Comparison of ENCODE assay signal across 23 cellular contexts in genomic region chr1:78419309-78419708, GRCh38.
A peak's percentile ranks its signal among the peaks of the same experiment; 100 is the strongest.
DNase-seq lines count a peak whose midpoint lies in the region; ATAC-seq, FAIRE-seq and TF ChIP-seq lines count a peak whose summit lies in the region.
"Had no signal": no experiment of that assay in that cellular context is flagged by ENCODE, and none has a peak within 500 bp of the region (broad histone marks: within the 10 kb centered on the region; RNA-seq: fewer than 3 reads in every experiment).

No MANE protein-coding gene starts in this region.

- no peaks in the 10 kb centered on the region for H3K4me1 Mint-ChIP-seq in stimulated activated naive B cell treated with anti-CD40 and anti-IgM and Interleukin-4, amounts not matched to agents 10 μg/mL and 1 μg/mL and 100 μg/mL, for 72 hours
- H3K4me1 Mint-ChIP-seq: activated CD4-positive, alpha-beta memory T cell treated with anti-CD3 and anti-CD28 coated beads, Interleukin-2, amount 10 ng/mL, durations not matched to agents 7 days and 5 days had no signal

- TF ChIP-seq CTCF in astrocyte of the spinal cord (IDR thresholded peaks at IDR 0.05; ENCODE audit: low read depth, low read length) (no peak), brain microvascular endothelial cell (IDR thresholded peaks at IDR 0.05; ENCODE audit: low read depth, low read length, missing control alignments) (no peak), dorsolateral prefrontal cortex (IDR thresholded peaks at IDR 0.05 in 54 of 56, conservative IDR thresholded peaks at IDR 0.05 in 2 of 56; ENCODE audit: low read depth in 1 of 56, partially characterized antibody in 56 of 56) (no peak)

- H3K4me3 Mint-ChIP-seq in stimulated activated naive B cell treated with anti-CD40 and anti-IgM and Interleukin-4, amounts not matched to agents 10 μg/mL and 1 μg/mL and 100 μg/mL, for 72 hours: no peak overlapping the region
- H3K4me3 Mint-ChIP-seq: activated CD4-positive, alpha-beta memory T cell treated with anti-CD3 and anti-CD28 coated beads, Interleukin-2, amount 10 ng/mL, durations not matched to agents 7 days and 5 days; natural killer cell treated with Interleukin-12 subunit alpha and Interleukin-12 subunit beta and Interleukin-15 and Interleukin-18, amount 100 ng/mL, for 72 hours; stimulated activated naive CD8-positive, alpha-beta T cell treated with anti-CD3 and anti-CD28 coated beads, Interleukin-15, Interleukin-2, amounts not matched to agents 100 ng/mL and 50 ng/mL, for 24 hours had no signal

- FAIRE-seq in GM12891 (lab: Jason Lieb, UNC): no peak
- FAIRE-seq: D721Med, endothelial cell of umbilical vein, GM18507 had no signal

- H3K36me3 ChIP-seq in brain microvascular endothelial cell (replicated peaks): no peaks in the 10 kb centered on the region
- H3K36me3 ChIP-seq: Peyer's patch, prostate gland had no signal

- H3K4me3 ChIP-seq in astrocyte of the spinal cord (ENCODE audit: low read depth, low read length) (no peak overlapping the region), brain microvascular endothelial cell (ENCODE audit: low read depth, low read length) (no peak overlapping the region), dorsolateral prefrontal cortex (no peak overlapping the region)
- H3K4me3 ChIP-seq: Peyer's patch, prostate gland had no signal

- no peak for ATAC-seq in stimulated activated naive B cell treated with anti-CD40 and anti-IgM and Interleukin-4, amounts not matched to agents 10 μg/mL and 1 μg/mL and 100 μg/mL, for 72 hours (replicated peaks)
- ATAC-seq: natural killer cell treated with Interleukin-12 subunit alpha and Interleukin-12 subunit beta and Interleukin-15 and Interleukin-18, amount 100 ng/mL, for 72 hours had no signal

- in situ Hi-C loops in astrocyte of the spinal cord (cut with HindIII; ENCODE audit: low sequenced_read_pairs) (no loop called here), brain microvascular endothelial cell (cut with HindIII; ENCODE audit: low pct_ligation_motif_present, low sequenced_read_pairs) (no loop called here)

- intact Hi-C loops in dorsolateral prefrontal cortex (cut with DNase I): no loop called here

- no peak for TF ChIP-seq POLR2A in GM12891 (IDR thresholded peaks at IDR 0.05; ENCODE audit: low read depth, low read length)

- no peaks in the 10 kb centered on the region for H3K27me3 ChIP-seq in brain microvascular endothelial cell (replicated peaks)
- peaks cover 0 to 10% (median 0%) of the 10 kb centered on the region in 45 donors for H3K27me3 ChIP-seq in dorsolateral prefrontal cortex
- H3K27me3 ChIP-seq: Peyer's patch had no signal

- H3K27ac Mint-ChIP-seq in stimulated activated naive B cell treated with anti-CD40 and anti-IgM and Interleukin-4, amounts not matched to agents 10 μg/mL and 1 μg/mL and 100 μg/mL, for 72 hours: no peak overlapping the region
- H3K27ac Mint-ChIP-seq: activated CD4-positive, alpha-beta memory T cell treated with anti-CD3 and anti-CD28 coated beads, Interleukin-2, amount 10 ng/mL, durations not matched to agents 7 days and 5 days; natural killer cell treated with Interleukin-12 subunit alpha and Interleukin-12 subunit beta and Interleukin-15 and Interleukin-18, amount 100 ng/mL, for 72 hours; stimulated activated naive CD8-positive, alpha-beta T cell treated with anti-CD3 and anti-CD28 coated beads, Interleukin-15, Interleukin-2, amounts not matched to agents 100 ng/mL and 50 ng/mL, for 24 hours had no signal

- H3K9me3 Mint-ChIP-seq in stimulated activated naive B cell treated with anti-CD40 and anti-IgM and Interleukin-4, amounts not matched to agents 10 μg/mL and 1 μg/mL and 100 μg/mL, for 72 hours: peaks cover 2 to 4% of the 10 kb centered on the region in 2 donors
- H3K9me3 Mint-ChIP-seq: activated CD4-positive, alpha-beta memory T cell treated with anti-CD3 and anti-CD28 coated beads, Interleukin-2, amount 10 ng/mL, durations not matched to agents 7 days and 5 days; stimulated activated naive CD8-positive, alpha-beta T cell treated with anti-CD3 and anti-CD28 coated beads, Interleukin-15, Interleukin-2, amounts not matched to agents 100 ng/mL and 50 ng/mL, for 24 hours had no signal

- H3K36me3 Mint-ChIP-seq in stimulated activated naive B cell treated with anti-CD40 and anti-IgM and Interleukin-4, amounts not matched to agents 10 μg/mL and 1 μg/mL and 100 μg/mL, for 72 hours: peaks cover 0 to 2% of the 10 kb centered on the region in 2 donors
- H3K36me3 Mint-ChIP-seq: natural killer cell treated with Interleukin-12 subunit alpha and Interleukin-12 subunit beta and Interleukin-15 and Interleukin-18, amount 100 ng/mL, for 72 hours had no signal

- no peaks in the 10 kb centered on the region for H3K27me3 Mint-ChIP-seq in stimulated activated naive B cell treated with anti-CD40 and anti-IgM and Interleukin-4, amounts not matched to agents 10 μg/mL and 1 μg/mL and 100 μg/mL, for 72 hours
- H3K27me3 Mint-ChIP-seq: activated CD4-positive, alpha-beta memory T cell treated with anti-CD3 and anti-CD28 coated beads, Interleukin-2, amount 10 ng/mL, durations not matched to agents 7 days and 5 days; natural killer cell treated with Interleukin-12 subunit alpha and Interleukin-12 subunit beta and Interleukin-15 and Interleukin-18, amount 100 ng/mL, for 72 hours had no signal

- H3K27ac ChIP-seq in brain microvascular endothelial cell: no peak overlapping the region
- H3K27ac ChIP-seq in dorsolateral prefrontal cortex: no peak overlapping the region
- H3K27ac ChIP-seq: Peyer's patch, prostate gland, VCaP had no signal

- DNase-seq in AG20443 (ENCODE audit: low spot score): peak; percentile 48
- peak; percentile 95 for DNase-seq in M059J (ENCODE audit: low read depth)
- DNase-seq in astrocyte of the spinal cord (ENCODE audit: low read depth, low spot score): peak; percentile 88
- peak; percentile 27 for DNase-seq in myocyte (ENCODE audit: low read depth)
- DNase-seq in brain microvascular endothelial cell: no peak
- no peak for DNase-seq in dorsolateral prefrontal cortex
- DNase-seq in GM12891 (ENCODE audit: insufficient read length, low spot score): no peak
- DNase-seq in stimulated activated naive B cell treated with anti-CD40 and anti-IgM and Interleukin-4, amounts not matched to agents 10 μg/mL and 1 μg/mL and 100 μg/mL, for 72 hours: no peak
- DNase-seq: activated CD4-positive, alpha-beta memory T cell treated with anti-CD3 and anti-CD28 coated beads, Interleukin-2, amount 10 ng/mL, durations not matched to agents 7 days and 5 days; head of caudate nucleus; islet precursor cell; MV-4-11; NCI-H2029 treated with DMSO at 0.1 percent for 48 hours; NCI-H524 treated with DMSO at 0.1 percent for 48 hours; Peyer's patch; stimulated activated CD4-positive, alpha-beta T cell treated with anti-CD3 and anti-CD28 coated beads, Interleukin-12 subunit alpha, Interleukin-12 subunit beta, amount 100 ng/mL, for 4 hours had no signal

TF ChIP-seq in GM12891, 5 proteins besides CTCF, POLR2A, EP300 and RAD21:
- TF ChIP-seq SPI1 (IDR thresholded peaks at IDR 0.05; ENCODE audit: low read depth, low read length): no peak
- no peak for TF ChIP-seq POLR2AphosphoS5 (IDR thresholded peaks at IDR 0.05; ENCODE audit: low read depth, low read length)

Comparison
In these comparisons a context has a peak if more than half of its experiments do, and no peak if none do; other contexts are left out.
1. DNase-seq: peak in AG20443 (single experiment), M059J (single experiment), astrocyte of the spinal cord (single experiment) and myocyte (single experiment); none in brain microvascular endothelial cell (single experiment), dorsolateral prefrontal cortex (0 of 10), GM12891 (single experiment) and stimulated activated naive B cell treated with anti-CD40 and anti-IgM and Interleukin-4, amounts not matched to agents 10 μg/mL and 1 μg/mL and 100 μg/mL, for 72 hours (single experiment).